In the genomic region with DNA sequence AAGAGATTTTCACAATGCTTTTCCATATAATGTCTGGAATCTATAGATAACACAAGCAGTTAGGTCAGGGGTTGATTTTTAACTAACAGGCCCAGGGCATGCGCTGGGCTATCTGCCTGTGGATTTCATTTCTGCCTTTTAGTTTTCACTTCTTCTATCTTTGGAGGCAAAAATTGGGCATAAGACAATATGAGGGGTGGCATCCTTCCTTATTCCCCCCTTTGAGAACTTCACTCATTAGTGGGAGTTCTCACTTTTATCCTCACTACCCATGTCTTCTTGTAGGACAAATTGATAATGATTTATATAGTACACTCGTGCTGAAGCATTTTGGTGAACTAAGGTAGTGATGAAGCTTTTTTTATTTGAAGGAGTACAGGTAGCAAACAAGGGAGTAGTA, we compare ENCODE assay signal across 7 cellular contexts.
DNase-seq lines count a peak whose midpoint lies in the region; ATAC-seq, FAIRE-seq and TF ChIP-seq lines count a peak whose summit lies in the region.
"Not testable (repeated sequence)": the region's sequence is repeated elsewhere in the genome, so short reads cannot be mapped to it uniquely, and the experiment has no call there.

No MANE protein-coding gene starts in this region.

- not testable (repeated sequence) for H4K8ac ChIP-seq in mesendoderm (ENCODE audit: low read depth, low read length)

- not testable (repeated sequence) for H3K27me3 ChIP-seq in K562 (ENCODE audit: control insufficient read depth in 2 of 2, insufficient read depth in 2 of 2, low read length in 2 of 2); mesendoderm (ENCODE audit: insufficient read depth, low read length, poor library complexity)

- not testable (repeated sequence) for FAIRE-seq in K562 (lab: Jason Lieb, UNC)

- H3K9me1 ChIP-seq in K562 (ENCODE audit: control insufficient read depth, insufficient read depth, low read length), result not testable (repeated sequence)

- POLR2A ChIA-PET in HEK293 (lab: Yijun Ruan, JAX); OCI-LY7 (lab: Charles Lee); K562 (lab: Yijun Ruan, JAX): not testable (repeated sequence)

- TF ChIP-seq POLR2A in K562 (conservative IDR thresholded peaks at IDR 0.05); erythroblast (IDR thresholded peaks at IDR 0.05; ENCODE audit: low read length): not testable (repeated sequence)

- WGBS in K562 (ENCODE audit: insufficient coverage, low coverage, missing lambda C conversion rate), result 3% methylated on average over 2 of the region's 2 CpGs
- WGBS in mesendoderm (ENCODE audit: extremely low coverage, insufficient coverage, low lambda C conversion rate), result no CpG with 5 or more reads among the region's 2 CpGs

- not testable (repeated sequence) for H3K4me3 ChIP-seq in HEK293 (ENCODE audit: low read depth, low read length); OCI-LY7 (ENCODE audit: low read depth, low read length, poor library complexity, severe bottlenecking); K562; mesendoderm (ENCODE audit: low read length)

- TF ChIP-seq EP300 in K562 (IDR thresholded peaks at IDR 0.05; ENCODE audit: low read length), result peak; percentile 58

- not testable (repeated sequence) for H3K56ac ChIP-seq in mesendoderm (ENCODE audit: low read length)

- H3K27ac ChIP-seq in HEK293 (ENCODE audit: extremely low read depth, low read depth, low read length); OCI-LY7 (ENCODE audit: low read depth, low read length, poor library complexity, severe bottlenecking); K562 (ENCODE audit: extremely low read depth, low read depth, low read length); mesendoderm (ENCODE audit: low read depth, low read length): not testable (repeated sequence)

- not testable (repeated sequence) for H3K4ac ChIP-seq in mesendoderm (ENCODE audit: low read depth, low read length)

- not testable (repeated sequence) for H3K4me1 ChIP-seq in HEK293 (ENCODE audit: control insufficient read depth, insufficient read depth, low read length); OCI-LY7 (ENCODE audit: insufficient read depth, low read length, poor library complexity, severe bottlenecking); K562 (replicated peaks in 1 of 2; ENCODE audit: control insufficient read depth in 2 of 2, insufficient read depth in 2 of 2, low read length in 2 of 2); mesendoderm (ENCODE audit: control insufficient read depth, low read depth, low read length)

- BruUV-seq in OCI-LY7 (replicated peaks; lab: Mats Ljungman, UMichigan); K562 (replicated peaks; lab: Mats Ljungman, UMichigan): not testable (repeated sequence)

- H2BK120ac ChIP-seq in mesendoderm (ENCODE audit: low read depth, low read length), result not testable (repeated sequence)

- DNase-seq in Caki2 (ENCODE audit: low read depth), result peak; percentile 36
- peak; percentile 6 for DNase-seq in OCI-LY7 (ENCODE audit: low spot score)
- peak; percentile 0 for DNase-seq in amniotic epithelial cell (ENCODE audit: low read depth)
- DNase-seq in K562 (ENCODE audit: extremely low read depth in 1 of 4, low spot score in 3 of 4), result peak in 1 of 4 experiments; percentile 4
- peak; percentile 14 to 20 for DNase-seq in erythroblast (lab: John Stamatoyannopoulos, UW)
- DNase-seq in mesendoderm, result peak; percentile 2

- H3K9me3 ChIP-seq in HEK293 (ENCODE audit: control insufficient read depth, insufficient read depth, low read depth, low read length); OCI-LY7 (ENCODE audit: low read length); K562 (replicated peaks; ENCODE audit: control insufficient read depth, insufficient read depth, low read depth, low read length): not testable (repeated sequence)

- not testable (repeated sequence) for ATAC-seq in K562

- H2AK5ac ChIP-seq in mesendoderm (ENCODE audit: low read length), result not testable (repeated sequence)

- H4K5ac ChIP-seq in mesendoderm (ENCODE audit: low read length), result not testable (repeated sequence)

- not testable (repeated sequence) for H3K23ac ChIP-seq in mesendoderm (ENCODE audit: low read length)

- in situ Hi-C loops in Caki2 (cut with HindIII; ENCODE audit: low pct_unique_long_range_greater_than_20kb, low sequenced_read_pairs); K562 (cut with MboI): not testable (repeated sequence)

- H2AFZ ChIP-seq in OCI-LY7 (ENCODE audit: low read length); K562 (ENCODE audit: low read depth, low read length): not testable (repeated sequence)

- not testable (repeated sequence) for H3K79me1 ChIP-seq in mesendoderm (ENCODE audit: low read length)

- CTCF ChIA-PET in HEK293 (lab: Yijun Ruan, JAX); OCI-LY7 (lab: Charles Lee; ENCODE audit: unreplicated experiment); K562 (lab: Yijun Ruan, JAX; ENCODE audit: low intra/inter-chr PET ratio): not testable (repeated sequence)

- not testable (repeated sequence) for H3K9ac ChIP-seq in K562 (ENCODE audit: insufficient read depth in 1 of 2, low read depth in 2 of 2, low read length in 2 of 2); mesendoderm (ENCODE audit: low read length)

- not testable (repeated sequence) for H3K79me2 ChIP-seq in OCI-LY7 (ENCODE audit: insufficient read depth, low read depth, low read length); K562 (ENCODE audit: control insufficient read depth, insufficient read depth, low read length); mesendoderm (ENCODE audit: control insufficient read depth, insufficient read depth, low read length)

- not testable (repeated sequence) for TF ChIP-seq CTCF in HEK293 (tag by site-specific recombination; IDR thresholded peaks at IDR 0.05); OCI-LY7 (conservative IDR thresholded peaks at IDR 0.05; ENCODE audit: low read length); K562 (IDR thresholded peaks at IDR 0.05 in 2 of 3, conservative IDR thresholded peaks at IDR 0.05 in 1 of 3; ENCODE audit: insufficient read depth in 2 of 3, low read depth in 1 of 3, low read length in 3 of 3)

- intact Hi-C loops in OCI-LY7 (cut with micrococcal nuclease; ENCODE audit: unreplicated experiment); K562 (cut with micrococcal nuclease): not testable (repeated sequence)

- not testable (repeated sequence) for H2BK5ac ChIP-seq in mesendoderm (ENCODE audit: low read length)

- H4K20me1 ChIP-seq in OCI-LY7 (ENCODE audit: insufficient read depth, low read length); K562 (replicated peaks; ENCODE audit: control insufficient read depth, insufficient read depth, low read length): not testable (repeated sequence)

- not testable (repeated sequence) for H3K36me3 ChIP-seq in HEK293 (ENCODE audit: control insufficient read depth in 2 of 2, insufficient read depth in 1 of 2, low read length in 2 of 2); OCI-LY7 (ENCODE audit: insufficient read depth, low read length); K562 (ENCODE audit: control insufficient read depth, insufficient read depth, low read length); mesendoderm (ENCODE audit: control insufficient read depth, insufficient read depth, low read length)

- TF ChIP-seq RAD21 in K562 (CRISPR knock-in tag; conservative IDR thresholded peaks at IDR 0.05 in 1 of 2, IDR thresholded peaks at IDR 0.05 in 1 of 2), result not testable (repeated sequence)

- H2BK15ac ChIP-seq in mesendoderm (replicated peaks; ENCODE audit: low read depth), result not testable (repeated sequence)

- H3K9me2 ChIP-seq in OCI-LY7 (ENCODE audit: insufficient read depth, low read length), result not testable (repeated sequence)

- H3K18ac ChIP-seq in mesendoderm (ENCODE audit: low read length), result not testable (repeated sequence)

- not testable (repeated sequence) for H3K4me2 ChIP-seq in OCI-LY7 (ENCODE audit: low read length); K562 (ENCODE audit: insufficient read depth, low read length); mesendoderm (ENCODE audit: low read length)

TF ChIP-seq in HEK293, 187 proteins besides CTCF, POLR2A, EP300 and RAD21:
- peak; percentile 69 for TF ChIP-seq SETDB1 (IDR thresholded peaks at IDR 0.05; ENCODE audit: insufficient read length, low read length)

TF ChIP-seq in K562, 482 proteins besides CTCF, POLR2A, EP300 and RAD21:
- TF ChIP-seq TRIM28 (IDR thresholded peaks at IDR 0.05) (peak; percentile 70), CBX5 (IDR thresholded peaks at IDR 0.05; ENCODE audit: borderline replicate concordance, low read depth) (peak; percentile 83; the same call in 1 of the 2 replicates), CBX1 (IDR thresholded peaks at IDR 0.05; ENCODE audit: low read depth) (peak; percentile 49; the same call in 1 of the 2 replicates), ZNF274 (IDR thresholded peaks at IDR 0.05; ENCODE audit: borderline replicate concordance, low read depth, low read length) (peak; percentile 34; the same call in 1 of the 2 replicates)
